ENCODE assay signal across 8 cellular contexts in genomic region chr10:116444527-116445142, GRCh38. TPM values are rescaled to one million over a fixed set of nuclear protein-coding genes. Genes with fewer than 3 reads are reported as not detected.
A peak's percentile ranks its signal among the peaks of the same experiment; 100 is the strongest.
DNase-seq lines count a peak whose midpoint lies in the region; ATAC-seq and TF ChIP-seq lines count a peak whose summit lies in the region.

No MANE protein-coding gene starts in this region.

- H4K20me1 ChIP-seq in PC-9 (ENCODE audit: insufficient read depth) (no peaks in the 10 kb centered on the region), smooth muscle cell (ENCODE audit: low read depth) (no peaks in the 10 kb centered on the region)

- H3K27me3 ChIP-seq in PC-9 (ENCODE audit: insufficient read depth, low read depth) (0 out of 2 replicates have a peak, but pooled peaks cover 3% of the 10 kb centered on the region), smooth muscle cell (ENCODE audit: low read depth) (peaks cover 8% of the 10 kb centered on the region)

- no peaks in the 10 kb centered on the region for H3K4me1 Mint-ChIP-seq in CD14-positive monocyte

- DNase-seq in CD14-positive monocyte (ENCODE audit: low spot score) (no peak), GM13976 (ENCODE audit: low spot score) (peak; percentile 42), PC-9 (peak in 1 of 2 experiments; percentile 1), fibroblast of villous mesenchyme (ENCODE audit: low read depth) (peak; percentile 30), smooth muscle cell (lab: John Stamatoyannopoulos, UW; ENCODE audit: unreplicated experiment) (no peak), SHP77 treated with DMSO at 0.1 percent for 48 hours (lab: John Stamatoyannopoulos, UW) (no peak)
- no peak for DNase-seq in activated CD4-positive, CD25-positive, alpha-beta regulatory T cell treated with anti-CD3 and anti-CD28 coated beads, Interleukin-2, amount 50 U/mL, for 72 hours

- CTCF ChIA-PET in PC-9 (lab: Charles Lee): interaction anchor here (0.6 kb wide), 1 partner anchor 65 kb away, joined by 4 read pairs; no protein-coding TSS in a partner anchor

- H3K79me2 ChIP-seq in PC-9 (ENCODE audit: low read depth) (no peaks in the 10 kb centered on the region), smooth muscle cell (ENCODE audit: low read depth) (no peaks in the 10 kb centered on the region)

- H3K4me1 ChIP-seq in PC-9 (replicated peaks; ENCODE audit: insufficient read depth) (no peaks in the 10 kb centered on the region), smooth muscle cell (ENCODE audit: low read depth) (no peaks in the 10 kb centered on the region)

- H3K9me3 Mint-ChIP-seq in CD14-positive monocyte: peaks cover 0 to 2% (median 0%) of the 10 kb centered on the region in 7 donors

- no peaks in the 10 kb centered on the region for H3K9me2 ChIP-seq in PC-9 (ENCODE audit: insufficient read depth)

- POLR2A ChIA-PET in PC-9 (lab: Charles Lee; ENCODE audit: unreplicated experiment): no interaction called here

- H2AFZ ChIP-seq in PC-9: no peak overlapping the region
- no peak overlapping the region for H2AFZ ChIP-seq in smooth muscle cell (ENCODE audit: low read depth)

- H3K4me2 ChIP-seq in PC-9 (no peak overlapping the region), smooth muscle cell (no peak overlapping the region)

- no peaks in the 10 kb centered on the region for H3K36me3 Mint-ChIP-seq in CD14-positive monocyte

- no TSS peak for BruUV-seq in PC-9 (replicated peaks; lab: Mats Ljungman, UMichigan)

- no peak overlapping the region for H3K4me3 ChIP-seq in PC-9
- no peak overlapping the region for H3K4me3 ChIP-seq in fibroblast of villous mesenchyme (ENCODE audit: low read depth, low read length)
- no peak overlapping the region for H3K4me3 ChIP-seq in smooth muscle cell

- H3F3A ChIP-seq in PC-9 (ENCODE audit: insufficient read depth, low read depth) (no peaks in the 10 kb centered on the region), smooth muscle cell (ENCODE audit: low read depth) (no peaks in the 10 kb centered on the region)

- in situ Hi-C loops in GM13976 (cut with MboI; ENCODE audit: low sequenced_read_pairs, unreplicated experiment): no loop called here

- peak; percentile 83 for ATAC-seq in HG02884 (IDR thresholded peaks at IDR 0.05; ENCODE audit: unreplicated experiment)

- H3K9ac ChIP-seq in smooth muscle cell (ENCODE audit: low read depth): no peak overlapping the region

- no peak overlapping the region for H3K27ac ChIP-seq in PC-9
- H3K27ac ChIP-seq in smooth muscle cell (ENCODE audit: low read depth): no peak overlapping the region

- TF ChIP-seq CTCF in CD14-positive monocyte (IDR thresholded peaks at IDR 0.05) (peak; percentile 94), GM13976 (IDR thresholded peaks at IDR 0.05; ENCODE audit: borderline replicate concordance, control extremely low read depth, extremely low read depth, insufficient read depth, missing control alignments) (peak; percentile 56), PC-9 (conservative IDR thresholded peaks at IDR 0.05) (peak; percentile 81), fibroblast of villous mesenchyme (IDR thresholded peaks at IDR 0.05; ENCODE audit: insufficient read depth, low read depth, low read length) (peak; percentile 79), smooth muscle cell (IDR thresholded peaks at IDR 0.05; ENCODE audit: borderline replicate concordance, insufficient read depth, poor library complexity, severe bottlenecking) (peak; percentile 89)

- no peak overlapping the region for H3K27ac Mint-ChIP-seq in CD14-positive monocyte

- H3K9me3 ChIP-seq in PC-9 (ENCODE audit: insufficient read depth, low read depth) (no peaks in the 10 kb centered on the region), smooth muscle cell (replicated peaks; ENCODE audit: low read depth) (no peaks in the 10 kb centered on the region)

- H3K4me3 Mint-ChIP-seq in CD14-positive monocyte: no peak overlapping the region

- H3K36me3 ChIP-seq in PC-9 (ENCODE audit: low read depth) (no peaks in the 10 kb centered on the region), smooth muscle cell (ENCODE audit: low read depth) (no peaks in the 10 kb centered on the region)

- H3K27me3 Mint-ChIP-seq in CD14-positive monocyte (ENCODE audit: low read depth in 3 of 3): peaks cover 2 to 3% (median 2%) of the 10 kb centered on the region in 3 donors

- WGBS in smooth muscle cell (ENCODE audit: low lambda C conversion rate): 18% methylated on average over 4 of the region's 4 CpGs

- intact Hi-C loops in CD14-positive monocyte (cut with micrococcal nuclease) (loop anchor here (5.0 kb wide), 1 partner anchor 48 kb away; no protein-coding TSS in a partner anchor), PC-9 (cut with micrococcal nuclease; ENCODE audit: unreplicated experiment) (loop anchor here (1.0 kb wide), 1 partner anchor 732 kb away; no protein-coding TSS in a partner anchor)

RNA-seq across cellular contexts. Expression of gene PNLIPRP3, which starts 17.0 kb away (rescaled TPM):
- polyA plus RNA-seq in CD14-positive monocyte (not detected), smooth muscle cell (not detected in 2 replicates)
- total RNA-seq in PC-9 (2021) (not detected in 2 replicates), fibroblast of villous mesenchyme (not detected in 2 replicates), smooth muscle cell (0.31 TPM in 2 replicates)

Comparison
In these comparisons a context has a peak if more than half of its experiments do, and no peak if none do; other contexts are left out.
1. DNase-seq: peak in GM13976 (single experiment) and fibroblast of villous mesenchyme (single experiment); none in CD14-positive monocyte (single experiment), smooth muscle cell (single experiment), SHP77 treated with DMSO at 0.1 percent for 48 hours (single experiment) and activated CD4-positive, CD25-positive, alpha-beta regulatory T cell treated with anti-CD3 and anti-CD28 coated beads, Interleukin-2, amount 50 U/mL, for 72 hours (single experiment).
2. Peak in every context shown above with its lines, with median percentiles within 50 percentile points of each other: CTCF ChIP-seq.